Comparison of ENCODE assay signal across 21 cellular contexts in genomic region chr11:94799726-94800125, GRCh38. TPM values are rescaled to one million over a fixed set of nuclear protein-coding genes. Genes with fewer than 3 reads are reported as not detected.
DNase-seq lines count a peak whose midpoint lies in the region; ATAC-seq and TF ChIP-seq lines count a peak whose summit lies in the region.
"Had no signal": no experiment of that assay in that cellular context is flagged by ENCODE, and none has a peak within 500 bp of the region (broad histone marks: within the 10 kb centered on the region; RNA-seq: fewer than 3 reads in every experiment).

No MANE protein-coding gene starts in this region.

- no peaks in the 10 kb centered on the region for H3K9me2 ChIP-seq in HCT116 (ENCODE audit: insufficient read depth)

- H2AFZ ChIP-seq in HCT116 (ENCODE audit: low read depth, low read length, poor library complexity, severe bottlenecking): no peak overlapping the region

- no peak overlapping the region for H3K9ac ChIP-seq in HCT116 (ENCODE audit: low read length)

- H3K36me3 ChIP-seq in A673 (ENCODE audit: insufficient read depth, low read length, poor library complexity, severe bottlenecking): peaks cover 19% of the 10 kb centered on the region
- 0 out of 4 replicates have a peak, but pooled peaks cover 0 to 2% of the 10 kb centered on the region in 2 experiments for H3K36me3 ChIP-seq in HCT116 (ENCODE audit: control insufficient read depth in 1 of 2, insufficient read depth in 2 of 2, low read length in 2 of 2)
- peaks cover 0 to 40% of the 10 kb centered on the region in 2 donors for H3K36me3 ChIP-seq in gastroesophageal sphincter
- peaks cover 0 to 9% of the 10 kb centered on the region in 2 donors for H3K36me3 ChIP-seq in gastrocnemius medialis
- H3K36me3 ChIP-seq in effector memory CD4-positive, alpha-beta T cell (ENCODE audit: control insufficient read depth, insufficient read depth, low read length): no peaks in the 10 kb centered on the region

- H3K27me3 ChIP-seq in A673 (replicated peaks; ENCODE audit: insufficient read depth, low read depth, low read length, poor library complexity) (no peaks in the 10 kb centered on the region), HCT116 (ENCODE audit: insufficient read depth, low read length) (no peaks in the 10 kb centered on the region), gastroesophageal sphincter (no peaks in the 10 kb centered on the region), gastrocnemius medialis (no peaks in the 10 kb centered on the region)
- H3K27me3 ChIP-seq in effector memory CD4-positive, alpha-beta T cell (replicated peaks; ENCODE audit: control insufficient read depth, insufficient read depth, low read length, poor library complexity, severe bottlenecking): no peaks in the 10 kb centered on the region
- H3K27me3 ChIP-seq: MG63, SJCRH30 had no signal

- WGBS in gastroesophageal sphincter (ENCODE audit: low coverage in 1 of 2), 2 donors: 76 to 86% methylated on average over 15 to 16 of the region's 17 CpGs

- TF ChIP-seq RAD21 in HCT116 (IDR thresholded peaks at IDR 0.05; ENCODE audit: low read depth): no peak

- H3K79me2 ChIP-seq in HCT116 (ENCODE audit: insufficient read depth, low read length): peaks cover 48% of the 10 kb centered on the region

- TF ChIP-seq POLR2A in HCT116 (IDR thresholded peaks at IDR 0.05; ENCODE audit: borderline replicate concordance, extremely low read depth, insufficient read depth, insufficient read length): no peak
- TF ChIP-seq POLR2A in gastroesophageal sphincter (IDR thresholded peaks at IDR 0.05): no peak
- TF ChIP-seq POLR2A in gastrocnemius medialis (IDR thresholded peaks at IDR 0.05): no peak

- ATAC-seq in HCT116 (no peak), gastroesophageal sphincter (no peak), gastrocnemius medialis (no peak), GM18519 (IDR thresholded peaks at IDR 0.05; ENCODE audit: low FRiP score, unreplicated experiment) (no peak)

- no peak for TF ChIP-seq EP300 in gastroesophageal sphincter (IDR thresholded peaks at IDR 0.05)

- H3K4me1 ChIP-seq in A673 (ENCODE audit: insufficient read depth, low read length, poor library complexity, severe bottlenecking): peaks cover 15% of the 10 kb centered on the region
- H3K4me1 ChIP-seq in HCT116 (ENCODE audit: control insufficient read depth in 1 of 2, insufficient read depth in 2 of 2, low read length in 2 of 2): peaks cover 26 to 32% of the 10 kb centered on the region in 2 experiments
- peaks cover 20 to 100% (median 36%) of the 10 kb centered on the region in 3 donors for H3K4me1 ChIP-seq in gastroesophageal sphincter
- peaks cover 98 to 100% of the 10 kb centered on the region in 2 donors for H3K4me1 ChIP-seq in gastrocnemius medialis
- no peaks in the 10 kb centered on the region for H3K4me1 ChIP-seq in effector memory CD4-positive, alpha-beta T cell (ENCODE audit: control insufficient read depth, insufficient read depth, low read length, poor library complexity, severe bottlenecking)

- no peaks in the 10 kb centered on the region for H3K9me3 ChIP-seq in A673 (ENCODE audit: low read depth, low read length, poor library complexity, severe bottlenecking)
- H3K9me3 ChIP-seq in HCT116 (ENCODE audit: control insufficient read depth in 1 of 2, insufficient read depth in 1 of 2, low read depth in 1 of 2, low read length in 2 of 2): no peaks in the 10 kb centered on the region
- no peaks in the 10 kb centered on the region for H3K9me3 ChIP-seq in gastroesophageal sphincter
- H3K9me3 ChIP-seq in gastrocnemius medialis: no peaks in the 10 kb centered on the region
- H3K9me3 ChIP-seq in effector memory CD4-positive, alpha-beta T cell (ENCODE audit: control insufficient read depth, low read length): no peaks in the 10 kb centered on the region
- H3K9me3 ChIP-seq: MG63, SJCRH30 had no signal

- no peak overlapping the region for H3K4me2 ChIP-seq in HCT116 (ENCODE audit: low read length)

- H3K27ac ChIP-seq in A673 (ENCODE audit: low read depth, low read length, poor library complexity, severe bottlenecking) (no peak overlapping the region), HCT116 (ENCODE audit: low read depth, low read length) (no peak overlapping the region), gastroesophageal sphincter (peak overlapping the region; percentile 44 to 78 (median 70)), gastrocnemius medialis (peak overlapping the region; percentile 68 to 91 (median 82))
- H3K27ac ChIP-seq in effector memory CD4-positive, alpha-beta T cell (ENCODE audit: insufficient read depth, low read length, poor library complexity, severe bottlenecking): no peak overlapping the region
- H3K27ac ChIP-seq: SJCRH30 had no signal

- no peaks in the 10 kb centered on the region for H4K20me1 ChIP-seq in HCT116 (ENCODE audit: insufficient read depth)

- BruUV-seq in A673 (replicated peaks; lab: Mats Ljungman, UMichigan): TSS peak; percentile 56
- BruUV-seq in HCT116 (replicated peaks; lab: Mats Ljungman, UMichigan): TSS peak; percentile 36

- intact Hi-C loops in A673 (cut with micrococcal nuclease; ENCODE audit: unreplicated experiment): no loop called here
- intact Hi-C loops in HCT116 (cut with micrococcal nuclease): no loop called here
- intact Hi-C loops in gastrocnemius medialis (cut with DNase I; ENCODE audit: low total_unique reads): loop anchor here (5.0 to 10.0 kb wide), 3 partner anchors 52 to 305 kb away; no protein-coding TSS in a partner anchor

- RAD21 ChIA-PET in HCT116 (lab: Charles Lee; ENCODE audit: low non-redundant PET in 1 of 2, low total read pairs in 2 of 2, uncharacterized antibody in 2 of 2, unreplicated experiment in 2 of 2): no interaction called here

- CTCF ChIA-PET in A673 (lab: Charles Lee) (no interaction called here), HCT116 (lab: Charles Lee) (no interaction called here)

- no peak for TF ChIP-seq CTCF in A673 (conservative IDR thresholded peaks at IDR 0.05; ENCODE audit: low read depth, low read length)
- no peak for TF ChIP-seq CTCF in HCT116 (IDR thresholded peaks at IDR 0.05 in 2 of 3, conservative IDR thresholded peaks at IDR 0.05 in 1 of 3; ENCODE audit: borderline replicate concordance in 1 of 3, insufficient read depth in 1 of 3, low read depth in 2 of 3, low read length in 2 of 3)
- TF ChIP-seq CTCF in gastroesophageal sphincter (IDR thresholded peaks at IDR 0.05): no peak
- TF ChIP-seq CTCF in gastrocnemius medialis (IDR thresholded peaks at IDR 0.05 in 4 of 5, conservative IDR thresholded peaks at IDR 0.05 in 1 of 5): no peak

- H3K4me3 ChIP-seq in A673 (ENCODE audit: low read depth, low read length, poor library complexity, severe bottlenecking) (no peak overlapping the region), HCT116 (replicated peaks in 1 of 2; ENCODE audit: low read depth in 1 of 2, low read length in 2 of 2) (no peak overlapping the region), gastroesophageal sphincter (no peak overlapping the region), gastrocnemius medialis (no peak overlapping the region)
- H3K4me3 ChIP-seq in effector memory CD4-positive, alpha-beta T cell (ENCODE audit: insufficient read depth, low read depth, low read length, poor library complexity, severe bottlenecking): no peak overlapping the region
- H3K4me3 ChIP-seq: MG63, SJCRH30 had no signal

- POLR2A ChIA-PET in A673 (lab: Charles Lee; ENCODE audit: low non-redundant PET): no interaction called here
- POLR2A ChIA-PET in HCT116 (lab: Charles Lee): no interaction called here

- in situ Hi-C loops in gastrocnemius medialis (cut with MboI; ENCODE audit: low sequenced_read_pairs in 4 of 4): loop anchor here in 1 of 4 donors (25.0 kb wide), 1 partner anchor 113 kb away; no protein-coding TSS in a partner anchor

- no peak for DNase-seq in A673 (ENCODE audit: low spot score)
- no peak for DNase-seq in HCT116 (ENCODE audit: low read depth, low spot score)
- no peak for DNase-seq in gastrocnemius medialis
- no peak for DNase-seq in effector memory CD4-positive, alpha-beta T cell
- DNase-seq in NK-92 (lab: John Stamatoyannopoulos, UW; ENCODE audit: unreplicated experiment): no peak
- DNase-seq in HT-29 (ENCODE audit: low spot score): no peak
- DNase-seq: ACHN; AML-193; DMS53; H9; NCI-H1105 treated with DMSO at 0.1 percent for 48 hours; NCI-H187; NCI-H345; NCI-H526 treated with DMSO at 0.1 percent for 48 hours; NK-92 treated with Interleukin-12 subunit alpha and Interleukin-12 subunit beta, amount 100 ng/mL, for 24 hours; RPMI8226; SJCRH30 had no signal

TF ChIP-seq in HCT116, 20 proteins besides CTCF, POLR2A, EP300 and RAD21 (continues in another document):
- TF ChIP-seq EGR1 (IDR thresholded peaks at IDR 0.05; ENCODE audit: low read depth) (no peak), POLR2AphosphoS5 (IDR thresholded peaks at IDR 0.05; ENCODE audit: low read depth, low read length) (no peak), ZNF274 (IDR thresholded peaks at IDR 0.05; ENCODE audit: low read depth, low read length) (no peak), YY1 (IDR thresholded peaks at IDR 0.05; ENCODE audit: extremely low read depth, insufficient replicate concordance, low read depth, low read length) (no peak), EZH2 (IDR thresholded peaks at IDR 0.05) (no peak), EZH2phosphoT487 (IDR thresholded peaks at IDR 0.05; ENCODE audit: borderline replicate concordance) (no peak), FOSL1 (IDR thresholded peaks at IDR 0.05; ENCODE audit: low read depth) (no peak), JUND (IDR thresholded peaks at IDR 0.05) (no peak), CBX3 (IDR thresholded peaks at IDR 0.05; ENCODE audit: low read depth) (no peak), CEBPB (IDR thresholded peaks at IDR 0.05; ENCODE audit: low read depth) (no peak)
- TF ChIP-seq, protein P1, sequence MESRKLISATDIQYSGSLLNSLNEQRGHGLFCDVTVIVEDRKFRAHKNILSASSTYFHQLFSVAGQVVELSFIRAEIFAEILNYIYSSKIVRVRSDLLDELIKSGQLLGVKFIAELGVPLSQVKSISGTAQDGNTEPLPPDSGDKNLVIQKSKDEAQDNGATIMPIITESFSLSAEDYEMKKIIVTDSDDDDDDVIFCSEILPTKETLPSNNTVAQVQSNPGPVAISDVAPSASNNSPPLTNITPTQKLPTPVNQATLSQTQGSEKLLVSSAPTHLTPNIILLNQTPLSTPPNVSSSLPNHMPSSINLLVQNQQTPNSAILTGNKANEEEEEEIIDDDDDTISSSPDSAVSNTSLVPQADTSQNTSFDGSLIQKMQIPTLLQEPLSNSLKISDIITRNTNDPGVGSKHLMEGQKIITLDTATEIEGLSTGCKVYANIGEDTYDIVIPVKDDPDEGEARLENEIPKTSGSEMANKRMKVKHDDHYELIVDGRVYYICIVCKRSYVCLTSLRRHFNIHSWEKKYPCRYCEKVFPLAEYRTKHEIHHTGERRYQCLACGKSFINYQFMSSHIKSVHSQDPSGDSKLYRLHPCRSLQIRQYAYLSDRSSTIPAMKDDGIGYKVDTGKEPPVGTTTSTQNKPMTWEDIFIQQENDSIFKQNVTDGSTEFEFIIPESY (IDR thresholded peaks at IDR 0.05; ENCODE audit: extremely low read depth, insufficient replicate concordance, low read length): no peak

RNA-seq across cellular contexts. Expression of gene AMOTL1, which starts 31.6 kb away (rescaled TPM):
- total RNA-seq in A673 (2021) (67.8 and 68.5 TPM in 2 replicates), HCT116 (2021; ENCODE audit: unreplicated experiment) (27.6 TPM), gastroesophageal sphincter (100 to 1,000 TPM; 136 to 215 (median 176) TPM), gastrocnemius medialis (100 to 1,000 TPM; 150 to 393 (median 244) TPM)
- 8.8 and 9.6 TPM in 2 replicates for polyA plus RNA-seq in HCT116 (2012)
- not detected in 2 replicates for total RNA-seq in HT-29 (2014; rRNA removed; shearing (Covaris generic))
- total RNA-seq: OCI-LY7 had no signal

Comparison
In these comparisons a context has a peak if more than half of its experiments do, and no peak if none do; other contexts are left out.
1. H3K27ac ChIP-seq: peak in gastroesophageal sphincter (4 of 4) and gastrocnemius medialis (4 of 4); none in A673 (single experiment), HCT116 (single experiment) and effector memory CD4-positive, alpha-beta T cell (single experiment).
2. RNA of gene AMOTL1, which starts 31.6 kb away (total RNA-seq): 150 to 393 TPM in gastrocnemius medialis, 136 to 215 TPM in gastroesophageal sphincter, 67.8 to 68.5 TPM in A673 and 27.6 TPM in HCT116 (single experiment); not detected in HT-29; every median in the first group is over 10 times any median in the second.